ENCODE assay signal across 1 cellular context in genomic region chr17:75764417-75764710, GRCh38.
TF ChIP-seq lines count a peak whose summit lies in the region.

No MANE protein-coding gene starts in this region.

TF ChIP-seq in HepG2, 621 proteins besides CTCF, POLR2A, EP300 and RAD21 (continued from another document and continues in another):
- TF ChIP-seq, protein P1, sequence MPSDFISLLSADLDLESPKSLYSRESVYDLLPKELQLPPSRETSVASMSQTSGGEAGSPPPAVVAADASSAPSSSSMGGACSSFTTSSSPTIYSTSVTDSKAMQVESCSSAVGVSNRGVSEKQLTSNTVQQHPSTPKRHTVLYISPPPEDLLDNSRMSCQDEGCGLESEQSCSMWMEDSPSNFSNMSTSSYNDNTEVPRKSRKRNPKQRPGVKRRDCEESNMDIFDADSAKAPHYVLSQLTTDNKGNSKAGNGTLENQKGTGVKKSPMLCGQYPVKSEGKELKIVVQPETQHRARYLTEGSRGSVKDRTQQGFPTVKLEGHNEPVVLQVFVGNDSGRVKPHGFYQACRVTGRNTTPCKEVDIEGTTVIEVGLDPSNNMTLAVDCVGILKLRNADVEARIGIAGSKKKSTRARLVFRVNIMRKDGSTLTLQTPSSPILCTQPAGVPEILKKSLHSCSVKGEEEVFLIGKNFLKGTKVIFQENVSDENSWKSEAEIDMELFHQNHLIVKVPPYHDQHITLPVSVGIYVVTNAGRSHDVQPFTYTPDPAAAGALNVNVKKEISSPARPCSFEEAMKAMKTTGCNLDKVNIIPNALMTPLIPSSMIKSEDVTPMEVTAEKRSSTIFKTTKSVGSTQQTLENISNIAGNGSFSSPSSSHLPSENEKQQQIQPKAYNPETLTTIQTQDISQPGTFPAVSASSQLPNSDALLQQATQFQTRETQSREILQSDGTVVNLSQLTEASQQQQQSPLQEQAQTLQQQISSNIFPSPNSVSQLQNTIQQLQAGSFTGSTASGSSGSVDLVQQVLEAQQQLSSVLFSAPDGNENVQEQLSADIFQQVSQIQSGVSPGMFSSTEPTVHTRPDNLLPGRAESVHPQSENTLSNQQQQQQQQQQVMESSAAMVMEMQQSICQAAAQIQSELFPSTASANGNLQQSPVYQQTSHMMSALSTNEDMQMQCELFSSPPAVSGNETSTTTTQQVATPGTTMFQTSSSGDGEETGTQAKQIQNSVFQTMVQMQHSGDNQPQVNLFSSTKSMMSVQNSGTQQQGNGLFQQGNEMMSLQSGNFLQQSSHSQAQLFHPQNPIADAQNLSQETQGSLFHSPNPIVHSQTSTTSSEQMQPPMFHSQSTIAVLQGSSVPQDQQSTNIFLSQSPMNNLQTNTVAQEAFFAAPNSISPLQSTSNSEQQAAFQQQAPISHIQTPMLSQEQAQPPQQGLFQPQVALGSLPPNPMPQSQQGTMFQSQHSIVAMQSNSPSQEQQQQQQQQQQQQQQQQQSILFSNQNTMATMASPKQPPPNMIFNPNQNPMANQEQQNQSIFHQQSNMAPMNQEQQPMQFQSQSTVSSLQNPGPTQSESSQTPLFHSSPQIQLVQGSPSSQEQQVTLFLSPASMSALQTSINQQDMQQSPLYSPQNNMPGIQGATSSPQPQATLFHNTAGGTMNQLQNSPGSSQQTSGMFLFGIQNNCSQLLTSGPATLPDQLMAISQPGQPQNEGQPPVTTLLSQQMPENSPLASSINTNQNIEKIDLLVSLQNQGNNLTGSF (CRISPR knock-in tag; IDR thresholded peaks at IDR 0.05) = 0 out of 2 replicates have a peak, but pooled peaks have one; percentile 12
- TF ChIP-seq MXD4 (CRISPR knock-in tag; IDR thresholded peaks at IDR 0.05) = peak; percentile 39; the same call in 1 of the 2 replicates
- TF ChIP-seq GLMP (CRISPR knock-in tag; IDR thresholded peaks at IDR 0.05; ENCODE audit: borderline replicate concordance) = no peak
- TF ChIP-seq MED8 (CRISPR knock-in tag; IDR thresholded peaks at IDR 0.05; ENCODE audit: insufficient replicate concordance) = no peak
- TF ChIP-seq SMC3 (IDR thresholded peaks at IDR 0.05; ENCODE audit: low read length) = no peak
- TF ChIP-seq, protein P2, sequence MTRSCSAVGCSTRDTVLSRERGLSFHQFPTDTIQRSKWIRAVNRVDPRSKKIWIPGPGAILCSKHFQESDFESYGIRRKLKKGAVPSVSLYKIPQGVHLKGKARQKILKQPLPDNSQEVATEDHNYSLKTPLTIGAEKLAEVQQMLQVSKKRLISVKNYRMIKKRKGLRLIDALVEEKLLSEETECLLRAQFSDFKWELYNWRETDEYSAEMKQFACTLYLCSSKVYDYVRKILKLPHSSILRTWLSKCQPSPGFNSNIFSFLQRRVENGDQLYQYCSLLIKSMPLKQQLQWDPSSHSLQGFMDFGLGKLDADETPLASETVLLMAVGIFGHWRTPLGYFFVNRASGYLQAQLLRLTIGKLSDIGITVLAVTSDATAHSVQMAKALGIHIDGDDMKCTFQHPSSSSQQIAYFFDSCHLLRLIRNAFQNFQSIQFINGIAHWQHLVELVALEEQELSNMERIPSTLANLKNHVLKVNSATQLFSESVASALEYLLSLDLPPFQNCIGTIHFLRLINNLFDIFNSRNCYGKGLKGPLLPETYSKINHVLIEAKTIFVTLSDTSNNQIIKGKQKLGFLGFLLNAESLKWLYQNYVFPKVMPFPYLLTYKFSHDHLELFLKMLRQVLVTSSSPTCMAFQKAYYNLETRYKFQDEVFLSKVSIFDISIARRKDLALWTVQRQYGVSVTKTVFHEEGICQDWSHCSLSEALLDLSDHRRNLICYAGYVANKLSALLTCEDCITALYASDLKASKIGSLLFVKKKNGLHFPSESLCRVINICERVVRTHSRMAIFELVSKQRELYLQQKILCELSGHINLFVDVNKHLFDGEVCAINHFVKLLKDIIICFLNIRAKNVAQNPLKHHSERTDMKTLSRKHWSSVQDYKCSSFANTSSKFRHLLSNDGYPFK (CRISPR knock-in tag; IDR thresholded peaks at IDR 0.05; ENCODE audit: borderline replicate concordance) = peak; percentile 89; the same call in 1 of the 2 replicates
- TF ChIP-seq PRPF4 (IDR thresholded peaks at IDR 0.05; ENCODE audit: low read depth, low read length, poor library complexity, severe bottlenecking) = no peak
- TF ChIP-seq REXO4 (CRISPR knock-in tag; IDR thresholded peaks at IDR 0.05; ENCODE audit: borderline replicate concordance) = no peak
- TF ChIP-seq HNRNPL (IDR thresholded peaks at IDR 0.05; ENCODE audit: low read depth, low read length) = 0 out of 2 replicates have a peak, but pooled peaks have one; percentile 65
- no peak for TF ChIP-seq ZNF101 (CRISPR knock-in tag; IDR thresholded peaks at IDR 0.05; ENCODE audit: borderline replicate concordance, low read depth)
- TF ChIP-seq ZFP37 (CRISPR knock-in tag; IDR thresholded peaks at IDR 0.05; ENCODE audit: borderline replicate concordance) = peak; percentile 11; the same call in 1 of the 2 replicates
- TF ChIP-seq ISL2 (CRISPR knock-in tag; IDR thresholded peaks at IDR 0.05) = no peak
- TF ChIP-seq HOXA3 (CRISPR knock-in tag; IDR thresholded peaks at IDR 0.05) = no peak
- TF ChIP-seq ZMYM3 (CRISPR knock-in tag; IDR thresholded peaks at IDR 0.05) = 0 out of 2 replicates have a peak, but pooled peaks have one; percentile 18
- no peak; the same call in 1 of the 2 replicates for TF ChIP-seq IKZF5 (CRISPR knock-in tag; IDR thresholded peaks at IDR 0.05)
- no peak for TF ChIP-seq ZNF563 (CRISPR knock-in tag; IDR thresholded peaks at IDR 0.05)
- 0 out of 2 replicates have a peak, but pooled peaks have one; percentile 54 for TF ChIP-seq ZNF138 (CRISPR knock-in tag; IDR thresholded peaks at IDR 0.05; ENCODE audit: low read depth)
- TF ChIP-seq ZBTB40 (IDR thresholded peaks at IDR 0.05) = no peak
- TF ChIP-seq ZBTB40 (CRISPR knock-in tag; IDR thresholded peaks at IDR 0.05) = 0 out of 2 replicates have a peak, but pooled peaks have one; percentile 22
- 0 out of 2 replicates have a peak, but pooled peaks have one; percentile 53 for TF ChIP-seq ZNF572 (CRISPR knock-in tag; IDR thresholded peaks at IDR 0.05)
- no peak for TF ChIP-seq ZNF468 (CRISPR knock-in tag; IDR thresholded peaks at IDR 0.05)
- peak; percentile 84 for TF ChIP-seq ZNF317 (CRISPR knock-in tag; IDR thresholded peaks at IDR 0.05)
- 0 out of 2 replicates have a peak, but pooled peaks have one; percentile 47 for TF ChIP-seq CC2D1A (CRISPR knock-in tag; IDR thresholded peaks at IDR 0.05)
- TF ChIP-seq ZNF850 (CRISPR knock-in tag; conservative IDR thresholded peaks at IDR 0.05) = 0 out of 2 replicates have a peak, but pooled peaks have one; percentile 76
- TF ChIP-seq POGK (CRISPR knock-in tag; conservative IDR thresholded peaks at IDR 0.05) = peak; percentile 30; the same call in 1 of the 2 replicates
- TF ChIP-seq ZNF33A (CRISPR knock-in tag; IDR thresholded peaks at IDR 0.05; ENCODE audit: borderline replicate concordance) = 0 out of 2 replicates have a peak, but pooled peaks have one; percentile 64
- TF ChIP-seq MAZ (IDR thresholded peaks at IDR 0.05; ENCODE audit: borderline replicate concordance, low read depth, low read length) = no peak
- peak; percentile 61 for TF ChIP-seq MAZ (CRISPR knock-in tag; IDR thresholded peaks at IDR 0.05; ENCODE audit: low read depth)
- no peak for TF ChIP-seq ZNF143 (CRISPR knock-in tag; IDR thresholded peaks at IDR 0.05)
- TF ChIP-seq NR0B2 (CRISPR knock-in tag; IDR thresholded peaks at IDR 0.05) = peak; percentile 28; the same call in 1 of the 2 replicates
- TF ChIP-seq ZNF136 (CRISPR knock-in tag; IDR thresholded peaks at IDR 0.05; ENCODE audit: low read depth) = no peak
- no peak for TF ChIP-seq TBP (CRISPR knock-in tag; IDR thresholded peaks at IDR 0.05)
- TF ChIP-seq ZNF556 (CRISPR knock-in tag; IDR thresholded peaks at IDR 0.05; ENCODE audit: borderline replicate concordance) = peak; percentile 73; the same call in 1 of the 2 replicates
- no peak for TF ChIP-seq ZSCAN22 (CRISPR knock-in tag; IDR thresholded peaks at IDR 0.05)
- no peak for TF ChIP-seq MEIS1 (CRISPR knock-in tag; IDR thresholded peaks at IDR 0.05; ENCODE audit: borderline replicate concordance)
